1 cellular context compared by ENCODE assay signal in genomic region chr14:24114536-24115450, GRCh38.
TF ChIP-seq lines count a peak whose summit lies in the region.

Gene DCAF11, plus strand, starts transcription at chr14:24114777. Its CDS starts 818 bp downstream, at chr14:24115595.
Gene NRL, minus strand, starts transcription at chr14:24114949. Its CDS starts 32,101 bp downstream, at chr14:24082848.

TF ChIP-seq in GM12878, 131 proteins besides CTCF, POLR2A, EP300 and RAD21 (continued from another document and continues in another):
- peak; percentile 15; the same call in 1 of the 2 replicates for TF ChIP-seq ZBTB33 (IDR thresholded peaks at IDR 0.05)
- TF ChIP-seq CREM (IDR thresholded peaks at IDR 0.05; ENCODE audit: low read depth): peak; percentile 97
- TF ChIP-seq SIN3A (IDR thresholded peaks at IDR 0.05; ENCODE audit: low read depth, low read length): peak; percentile 55
- TF ChIP-seq IRF5 (IDR thresholded peaks at IDR 0.05; ENCODE audit: borderline replicate concordance): peak; percentile 63; the same call in 1 of the 2 replicates
- peak; percentile 72; the same call in 1 of the 2 replicates for TF ChIP-seq TARDBP (IDR thresholded peaks at IDR 0.05; ENCODE audit: borderline replicate concordance)
- no peak for TF ChIP-seq KAT2A (conservative IDR thresholded peaks at IDR 0.05; ENCODE audit: control insufficient read depth, low read depth, low read length)
- TF ChIP-seq CBX3 (IDR thresholded peaks at IDR 0.05; ENCODE audit: borderline replicate concordance, low read depth): no peak
- peak; percentile 63 for TF ChIP-seq POLR2AphosphoS5 (IDR thresholded peaks at IDR 0.05; ENCODE audit: low read length)
- TF ChIP-seq RUNX3 (IDR thresholded peaks at IDR 0.05; ENCODE audit: low read length): peak; percentile 54
- TF ChIP-seq ZNF622 (IDR thresholded peaks at IDR 0.05): no peak
- TF ChIP-seq KDM1A (IDR thresholded peaks at IDR 0.05; ENCODE audit: borderline replicate concordance): no peak
- TF ChIP-seq BCL3 (IDR thresholded peaks at IDR 0.05; ENCODE audit: borderline replicate concordance, insufficient read depth, low read depth, low read length, poor library complexity, severe bottlenecking): no peak
- peak; percentile 32; the same call in 1 of the 2 replicates for TF ChIP-seq ZBTB40 (IDR thresholded peaks at IDR 0.05; ENCODE audit: borderline replicate concordance)
- no peak; the same call in none of the 2 replicates for TF ChIP-seq PML (IDR thresholded peaks at IDR 0.05; ENCODE audit: low read length)
- TF ChIP-seq PRDM15 (CRISPR knock-in tag; IDR thresholded peaks at IDR 0.05): no peak
- TF ChIP-seq USF1 (IDR thresholded peaks at IDR 0.05; ENCODE audit: borderline replicate concordance, extremely low read length, insufficient read depth, low read depth, low read length): peak; percentile 91
- TF ChIP-seq CREB1 (IDR thresholded peaks at IDR 0.05; ENCODE audit: low read depth): peak; percentile 95
- peak; percentile 91 for TF ChIP-seq KLF5 (IDR thresholded peaks at IDR 0.05; ENCODE audit: partially characterized antibody)
- peak; percentile 32; the same call in 1 of the 2 replicates for TF ChIP-seq SMAD5 (IDR thresholded peaks at IDR 0.05; ENCODE audit: low read depth)
- TF ChIP-seq IRF3 (IDR thresholded peaks at IDR 0.05): peak; percentile 97
- no peak for TF ChIP-seq SUZ12 (IDR thresholded peaks at IDR 0.05; ENCODE audit: unreplicated experiment)
- TF ChIP-seq RBBP5 (conservative IDR thresholded peaks at IDR 0.05): no peak
- no peak for TF ChIP-seq HDAC2 (IDR thresholded peaks at IDR 0.05)
- no peak for TF ChIP-seq ZZZ3 (IDR thresholded peaks at IDR 0.05; ENCODE audit: control insufficient read depth, insufficient read length, low read depth)
- no peak; a peak in 1 of 4 replicates for TF ChIP-seq CEBPB (IDR thresholded peaks at IDR 0.05; ENCODE audit: borderline replicate concordance in 1 of 2, low read depth in 2 of 2, low read length in 2 of 2)
- no peak for TF ChIP-seq CUX1 (IDR thresholded peaks at IDR 0.05; ENCODE audit: insufficient replicate concordance, low read depth, low read length)
- peak; percentile 38; the same call in 1 of the 2 replicates for TF ChIP-seq JUND (IDR thresholded peaks at IDR 0.05; ENCODE audit: low read depth, low read length)
- TF ChIP-seq TCF12 (IDR thresholded peaks at IDR 0.05; ENCODE audit: low read depth, low read length): no peak
- no peak for TF ChIP-seq NFIC (IDR thresholded peaks at IDR 0.05; ENCODE audit: low read depth, low read length)
- TF ChIP-seq PAX5 (IDR thresholded peaks at IDR 0.05; ENCODE audit: borderline replicate concordance, low read depth, low read length): peak; percentile 49; the same call in 1 of the 2 replicates
- peak; percentile 71 for TF ChIP-seq MYC (IDR thresholded peaks at IDR 0.05; ENCODE audit: insufficient read depth, insufficient read length, insufficient replicate concordance, low read length, severe bottlenecking)
- TF ChIP-seq BRCA1 (IDR thresholded peaks at IDR 0.05; ENCODE audit: low read depth, low read length): peak; percentile 71
- peak; percentile 60; the same call in 1 of the 2 replicates for TF ChIP-seq TBL1XR1 (IDR thresholded peaks at IDR 0.05; ENCODE audit: low read depth, low read length)
- TF ChIP-seq ZNF274 (IDR thresholded peaks at IDR 0.05; ENCODE audit: insufficient read depth, insufficient read length): no peak
- TF ChIP-seq ZSCAN29 (IDR thresholded peaks at IDR 0.05): no peak
- no peak for TF ChIP-seq IRF4 (IDR thresholded peaks at IDR 0.05; ENCODE audit: low read depth, low read length)
- TF ChIP-seq SPI1 (IDR thresholded peaks at IDR 0.05; ENCODE audit: borderline replicate concordance, insufficient read depth, low read depth, low read length): peak; percentile 54; the same call in 1 of the 2 replicates
- no peak for TF ChIP-seq CHD4 (IDR thresholded peaks at IDR 0.05)
- peak; percentile 94 for TF ChIP-seq FOS (IDR thresholded peaks at IDR 0.05; ENCODE audit: borderline replicate concordance, extremely low read depth, insufficient read length)
- peak; percentile 41 for TF ChIP-seq RELA (IDR thresholded peaks at IDR 0.05; ENCODE audit: borderline replicate concordance, partially characterized antibody)
